ENCODE assay signal across 11 cellular contexts in the genomic region with DNA sequence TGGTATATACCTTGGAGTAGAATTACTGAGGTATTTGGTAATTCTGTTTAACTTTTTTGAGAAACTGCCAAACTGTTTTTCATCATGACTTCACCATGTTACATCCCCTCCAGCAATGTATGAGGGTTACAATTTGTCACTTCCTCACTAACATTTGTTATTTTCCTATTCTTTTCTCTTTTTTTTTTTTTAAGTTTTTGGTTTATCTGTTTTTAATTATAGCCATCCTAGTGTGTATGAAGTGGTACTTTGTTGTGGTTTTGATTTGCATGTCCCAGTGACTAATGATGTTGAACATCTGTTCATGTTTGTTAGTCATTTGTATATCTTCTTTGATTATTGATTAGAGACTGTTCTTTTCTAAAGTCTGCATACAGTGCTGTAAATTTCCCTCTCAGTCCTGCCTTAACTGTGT.
A peak's percentile ranks its signal among the peaks of the same experiment; 100 is the strongest.
DNase-seq lines count a peak whose midpoint lies in the region; ATAC-seq, FAIRE-seq and TF ChIP-seq lines count a peak whose summit lies in the region.
"Had no signal": no experiment of that assay in that cellular context is flagged by ENCODE, and none has a peak within 500 bp of the region (broad histone marks: within the 10 kb centered on the region; RNA-seq: fewer than 3 reads in every experiment).

No MANE protein-coding gene starts in this region.

- no peak overlapping the region for H3K27ac Mint-ChIP-seq in astrocyte (ENCODE audit: unreplicated experiment)
- H3K27ac Mint-ChIP-seq: natural killer cell had no signal

- no peak overlapping the region for H2AFZ ChIP-seq in astrocyte (ENCODE audit: low read depth, low read length)

- H3K36me3 ChIP-seq in BLaER1 treated with 17β-estradiol and CSF1 and Interleukin-3, amounts not matched to agents 10 nM and 100 nM = peaks cover 8 to 24% (median 12%) of the 10 kb centered on the region in 11 experiments; a peak in 14 of 22 replicates
- no peaks in the 10 kb centered on the region for H3K36me3 ChIP-seq in astrocyte (ENCODE audit: insufficient read depth, low read length)

- intact Hi-C loops in left ventricle myocardium superior (cut with micrococcal nuclease) = no loop called here

- H3K4me3 ChIP-seq in BLaER1 treated with 17β-estradiol and CSF1 and Interleukin-3, amounts not matched to agents 10 nM and 100 nM = no peak overlapping the region; a peak in 1 of 20 replicates
- no peak overlapping the region for H3K4me3 ChIP-seq in astrocyte (ENCODE audit: insufficient read depth, low read depth, low read length)

- DNase-seq in astrocyte (ENCODE audit: low read depth) (peak; percentile 68), left ventricle myocardium superior (no peak), SHP77 (lab: John Stamatoyannopoulos, UW) (no peak), cerebellar nuclear complex (lab: John Stamatoyannopoulos, UW) (no peak)
- no peak for DNase-seq in activated CD4-positive, alpha-beta T cell treated with anti-CD3 and anti-CD28 coated beads, Interleukin-2, amount 50 U/mL, for 4 hours
- DNase-seq: COR-L47; effector memory CD4-positive, alpha-beta T cell; natural killer cell had no signal

- ATAC-seq in GM19397 (IDR thresholded peaks at IDR 0.05; ENCODE audit: unreplicated experiment) = peak; percentile 54
- peak; percentile 44 for ATAC-seq in HG03135 (IDR thresholded peaks at IDR 0.05; ENCODE audit: unreplicated experiment)
- ATAC-seq in left ventricle myocardium superior = no peak
- ATAC-seq: natural killer cell had no signal

- no peak for TF ChIP-seq CTCF in astrocyte (IDR thresholded peaks at IDR 0.05; ENCODE audit: insufficient read depth, low read depth, low read length)

- H3K27ac ChIP-seq in BLaER1 treated with 17β-estradiol and CSF1 and Interleukin-3, amounts not matched to agents 10 nM and 100 nM = peak overlapping the region in 6 of 11 experiments; percentile 3 to 50 (median 42); a peak in 11 of 22 replicates
- H3K27ac ChIP-seq in astrocyte (ENCODE audit: low read depth, low read length) = no peak overlapping the region

- H4K20me1 ChIP-seq in BLaER1 treated with 17β-estradiol and CSF1 and Interleukin-3, amounts not matched to agents 10 nM and 100 nM = peaks cover 0 to 89% (median 16%) of the 10 kb centered on the region in 11 experiments; a peak in 11 of 22 replicates
- peaks cover 12% of the 10 kb centered on the region for H4K20me1 ChIP-seq in astrocyte (ENCODE audit: insufficient read depth, low read length)

- FAIRE-seq in astrocyte (lab: Jason Lieb, UNC) = no peak

- peaks cover 9 to 57% (median 31%) of the 10 kb centered on the region in 10 experiments; a peak in 18 of 20 replicates for H3K4me1 ChIP-seq in BLaER1 treated with 17β-estradiol and CSF1 and Interleukin-3, amounts not matched to agents 10 nM and 100 nM
- H3K4me1 ChIP-seq in astrocyte (ENCODE audit: insufficient read depth, low read length) = no peaks in the 10 kb centered on the region

- H3K9ac ChIP-seq in BLaER1 treated with 17β-estradiol and CSF1 and Interleukin-3, amounts not matched to agents 10 nM and 100 nM = no peak overlapping the region
- no peak overlapping the region for H3K9ac ChIP-seq in astrocyte (ENCODE audit: low read length)

- H3K36me3 Mint-ChIP-seq in astrocyte (ENCODE audit: low read depth, unreplicated experiment) = no peaks in the 10 kb centered on the region
- H3K36me3 Mint-ChIP-seq: natural killer cell had no signal

- no peaks in the 10 kb centered on the region for H3K4me1 Mint-ChIP-seq in astrocyte (ENCODE audit: low read depth, unreplicated experiment)

- peaks cover 3% of the 10 kb centered on the region for H3K79me2 ChIP-seq in astrocyte (ENCODE audit: insufficient read depth, low read length)

- H3K9me3 ChIP-seq in BLaER1 treated with 17β-estradiol and CSF1 and Interleukin-3, amounts not matched to agents 10 nM and 100 nM (replicated peaks in 1 of 11) = peaks cover 3 to 32% (median 27%) of the 10 kb centered on the region in 11 experiments; a peak in 19 of 22 replicates
- no peaks in the 10 kb centered on the region for H3K9me3 ChIP-seq in astrocyte (ENCODE audit: insufficient read depth, low read depth, low read length)

- H3K27me3 ChIP-seq in BLaER1 treated with 17β-estradiol and CSF1 and Interleukin-3, amounts not matched to agents 10 nM and 100 nM = no peaks in the 10 kb centered on the region
- H3K27me3 ChIP-seq in astrocyte (ENCODE audit: insufficient read depth, low read length) = no peaks in the 10 kb centered on the region

- H3K4me2 ChIP-seq in BLaER1 treated with 17β-estradiol and CSF1 and Interleukin-3, amounts not matched to agents 10 nM and 100 nM = peak overlapping the region in 8 of 11 experiments; percentile 23 to 58 (median 42); a peak in 13 of 22 replicates
- no peak overlapping the region for H3K4me2 ChIP-seq in astrocyte (ENCODE audit: low read length)

- H3K27me3 Mint-ChIP-seq in astrocyte (ENCODE audit: low read depth, unreplicated experiment) = no peaks in the 10 kb centered on the region

- no peak overlapping the region for H3K4me3 Mint-ChIP-seq in astrocyte (ENCODE audit: unreplicated experiment)
- H3K4me3 Mint-ChIP-seq: natural killer cell had no signal

- peaks cover 3% of the 10 kb centered on the region for H3K9me3 Mint-ChIP-seq in astrocyte (ENCODE audit: unreplicated experiment)
- H3K9me3 Mint-ChIP-seq: natural killer cell had no signal
